1 cellular context compared by ENCODE assay signal in genomic region chr3:100075731-100076543, GRCh38.
TF ChIP-seq lines count a peak whose summit lies in the region.

No MANE protein-coding gene starts in this region.

TF ChIP-seq in HepG2, 621 proteins besides CTCF, POLR2A, EP300 and RAD21 (continued from another document and continues in another):
- TF ChIP-seq, protein P1, sequence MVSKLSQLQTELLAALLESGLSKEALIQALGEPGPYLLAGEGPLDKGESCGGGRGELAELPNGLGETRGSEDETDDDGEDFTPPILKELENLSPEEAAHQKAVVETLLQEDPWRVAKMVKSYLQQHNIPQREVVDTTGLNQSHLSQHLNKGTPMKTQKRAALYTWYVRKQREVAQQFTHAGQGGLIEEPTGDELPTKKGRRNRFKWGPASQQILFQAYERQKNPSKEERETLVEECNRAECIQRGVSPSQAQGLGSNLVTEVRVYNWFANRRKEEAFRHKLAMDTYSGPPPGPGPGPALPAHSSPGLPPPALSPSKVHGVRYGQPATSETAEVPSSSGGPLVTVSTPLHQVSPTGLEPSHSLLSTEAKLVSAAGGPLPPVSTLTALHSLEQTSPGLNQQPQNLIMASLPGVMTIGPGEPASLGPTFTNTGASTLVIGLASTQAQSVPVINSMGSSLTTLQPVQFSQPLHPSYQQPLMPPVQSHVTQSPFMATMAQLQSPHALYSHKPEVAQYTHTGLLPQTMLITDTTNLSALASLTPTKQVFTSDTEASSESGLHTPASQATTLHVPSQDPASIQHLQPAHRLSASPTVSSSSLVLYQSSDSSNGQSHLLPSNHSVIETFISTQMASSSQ (IDR thresholded peaks at IDR 0.05; ENCODE audit: low read depth), result peak; percentile 74; the same call in 1 of the 2 replicates
- TF ChIP-seq, protein P1 (CRISPR knock-in tag; IDR thresholded peaks at IDR 0.05; ENCODE audit: borderline replicate concordance), result peak; percentile 70; the same call in 1 of the 2 replicates
- TF ChIP-seq SMAD3 (CRISPR knock-in tag; IDR thresholded peaks at IDR 0.05), result peak; percentile 44; the same call in 1 of the 2 replicates
- TF ChIP-seq HDAC6 (IDR thresholded peaks at IDR 0.05; ENCODE audit: low read depth, low read length), result no peak
- 0 out of 2 replicates have a peak, but pooled peaks have one; percentile 7 for TF ChIP-seq ZNF652 (CRISPR knock-in tag; IDR thresholded peaks at IDR 0.05; ENCODE audit: borderline replicate concordance, low read depth)
- TF ChIP-seq JUND (CRISPR knock-in tag; IDR thresholded peaks at IDR 0.05), result no peak
- no peak for TF ChIP-seq NFIB (CRISPR knock-in tag; IDR thresholded peaks at IDR 0.05; ENCODE audit: borderline replicate concordance)
- TF ChIP-seq RCOR2 (CRISPR knock-in tag; IDR thresholded peaks at IDR 0.05), result peak; percentile 84; the same call in 1 of the 2 replicates
- TF ChIP-seq HNF4A (CRISPR knock-in tag; IDR thresholded peaks at IDR 0.05), result peak; percentile 97
- TF ChIP-seq DPF2 (CRISPR knock-in tag; IDR thresholded peaks at IDR 0.05; ENCODE audit: borderline replicate concordance, low read depth), result peak; percentile 33; the same call in 1 of the 2 replicates
- TF ChIP-seq ZNF124 (CRISPR knock-in tag; IDR thresholded peaks at IDR 0.05), result peak; percentile 22; the same call in 1 of the 2 replicates
- TF ChIP-seq ZBTB49 (CRISPR knock-in tag; IDR thresholded peaks at IDR 0.05; ENCODE audit: borderline replicate concordance), result no peak
- TF ChIP-seq HOXA5 (CRISPR knock-in tag; IDR thresholded peaks at IDR 0.05), result peak; percentile 84; the same call in 1 of the 2 replicates
- 0 out of 2 replicates have a peak, but pooled peaks have one; percentile 27 for TF ChIP-seq CBFB (CRISPR knock-in tag; IDR thresholded peaks at IDR 0.05)
- TF ChIP-seq ZNF605 (CRISPR knock-in tag; IDR thresholded peaks at IDR 0.05), result no peak
- TF ChIP-seq ZNF232 (CRISPR knock-in tag; IDR thresholded peaks at IDR 0.05; ENCODE audit: borderline replicate concordance), result 0 out of 2 replicates have a peak, but pooled peaks have one; percentile 35
- no peak for TF ChIP-seq ZNF546 (CRISPR knock-in tag; conservative IDR thresholded peaks at IDR 0.05)
- peak; percentile 99 for TF ChIP-seq NCOA2 (CRISPR knock-in tag; IDR thresholded peaks at IDR 0.05)
- TF ChIP-seq, protein P2, sequence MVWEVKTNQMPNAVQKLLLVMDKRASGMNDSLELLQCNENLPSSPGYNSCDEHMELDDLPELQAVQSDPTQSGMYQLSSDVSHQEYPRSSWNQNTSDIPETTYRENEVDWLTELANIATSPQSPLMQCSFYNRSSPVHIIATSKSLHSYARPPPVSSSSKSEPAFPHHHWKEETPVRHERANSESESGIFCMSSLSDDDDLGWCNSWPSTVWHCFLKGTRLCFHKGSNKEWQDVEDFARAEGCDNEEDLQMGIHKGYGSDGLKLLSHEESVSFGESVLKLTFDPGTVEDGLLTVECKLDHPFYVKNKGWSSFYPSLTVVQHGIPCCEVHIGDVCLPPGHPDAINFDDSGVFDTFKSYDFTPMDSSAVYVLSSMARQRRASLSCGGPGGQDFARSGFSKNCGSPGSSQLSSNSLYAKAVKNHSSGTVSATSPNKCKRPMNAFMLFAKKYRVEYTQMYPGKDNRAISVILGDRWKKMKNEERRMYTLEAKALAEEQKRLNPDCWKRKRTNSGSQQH (CRISPR knock-in tag; IDR thresholded peaks at IDR 0.05; ENCODE audit: low read depth), result no peak
- TF ChIP-seq YEATS4 (CRISPR knock-in tag; IDR thresholded peaks at IDR 0.05; ENCODE audit: borderline replicate concordance), result peak; percentile 63; the same call in 1 of the 2 replicates
- TF ChIP-seq SIX4 (CRISPR knock-in tag; IDR thresholded peaks at IDR 0.05), result peak; percentile 72; the same call in 1 of the 2 replicates
- no peak for TF ChIP-seq DMTF1 (CRISPR knock-in tag; IDR thresholded peaks at IDR 0.05)
- no peak for TF ChIP-seq HDAC1 (CRISPR knock-in tag; IDR thresholded peaks at IDR 0.05)
- peak; percentile 97; the same call in 1 of the 2 replicates for TF ChIP-seq FOXJ3 (CRISPR knock-in tag; IDR thresholded peaks at IDR 0.05; ENCODE audit: borderline replicate concordance)
- TF ChIP-seq, protein P3, sequence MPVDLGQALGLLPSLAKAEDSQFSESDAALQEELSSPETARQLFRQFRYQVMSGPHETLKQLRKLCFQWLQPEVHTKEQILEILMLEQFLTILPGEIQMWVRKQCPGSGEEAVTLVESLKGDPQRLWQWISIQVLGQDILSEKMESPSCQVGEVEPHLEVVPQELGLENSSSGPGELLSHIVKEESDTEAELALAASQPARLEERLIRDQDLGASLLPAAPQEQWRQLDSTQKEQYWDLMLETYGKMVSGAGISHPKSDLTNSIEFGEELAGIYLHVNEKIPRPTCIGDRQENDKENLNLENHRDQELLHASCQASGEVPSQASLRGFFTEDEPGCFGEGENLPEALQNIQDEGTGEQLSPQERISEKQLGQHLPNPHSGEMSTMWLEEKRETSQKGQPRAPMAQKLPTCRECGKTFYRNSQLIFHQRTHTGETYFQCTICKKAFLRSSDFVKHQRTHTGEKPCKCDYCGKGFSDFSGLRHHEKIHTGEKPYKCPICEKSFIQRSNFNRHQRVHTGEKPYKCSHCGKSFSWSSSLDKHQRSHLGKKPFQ (CRISPR knock-in tag; IDR thresholded peaks at IDR 0.05; ENCODE audit: insufficient replicate concordance), result no peak
- peak; percentile 46; the same call in 1 of the 2 replicates for TF ChIP-seq FOSL1 (CRISPR knock-in tag; IDR thresholded peaks at IDR 0.05; ENCODE audit: borderline replicate concordance)
- TF ChIP-seq RERE (CRISPR knock-in tag; IDR thresholded peaks at IDR 0.05; ENCODE audit: low read depth), result peak; percentile 93
- TF ChIP-seq NR2F6 (IDR thresholded peaks at IDR 0.05), result peak; percentile 68
- peak; percentile 54; the same call in 1 of the 2 replicates for TF ChIP-seq NR2F6 (CRISPR knock-in tag; IDR thresholded peaks at IDR 0.05)
- peak; percentile 96 for TF ChIP-seq MBD4 (IDR thresholded peaks at IDR 0.05; ENCODE audit: borderline replicate concordance, low read length)
- TF ChIP-seq HMG20B (CRISPR knock-in tag; conservative IDR thresholded peaks at IDR 0.05), result peak; percentile 63
- TF ChIP-seq GMEB1 (CRISPR knock-in tag; IDR thresholded peaks at IDR 0.05; ENCODE audit: borderline replicate concordance), result 0 out of 2 replicates have a peak, but pooled peaks have one; percentile 11
- no peak for TF ChIP-seq SMAD1 (CRISPR knock-in tag; IDR thresholded peaks at IDR 0.05; ENCODE audit: borderline replicate concordance, low read depth)
- TF ChIP-seq ZNF670 (CRISPR knock-in tag; IDR thresholded peaks at IDR 0.05; ENCODE audit: borderline replicate concordance), result 0 out of 2 replicates have a peak, but pooled peaks have one; percentile 37
- peak; percentile 91 for TF ChIP-seq TCF7L2 (IDR thresholded peaks at IDR 0.05; ENCODE audit: low read depth, low read length)
- no peak for TF ChIP-seq ESRRA (CRISPR knock-in tag; IDR thresholded peaks at IDR 0.05; ENCODE audit: low read depth)
- peak; percentile 71 for TF ChIP-seq HDAC2 (CRISPR knock-in tag; IDR thresholded peaks at IDR 0.05)
- TF ChIP-seq POGZ (CRISPR knock-in tag; IDR thresholded peaks at IDR 0.05), result peak; percentile 45; the same call in 1 of the 2 replicates
- peak; percentile 95 for TF ChIP-seq HNF4G (IDR thresholded peaks at IDR 0.05; ENCODE audit: borderline replicate concordance, low read depth, low read length)
- peak; percentile 53; the same call in 1 of the 2 replicates for TF ChIP-seq HNF4G (CRISPR knock-in tag; IDR thresholded peaks at IDR 0.05; ENCODE audit: borderline replicate concordance, low read depth)
